8 cellular contexts compared by ENCODE assay signal in the genomic region with DNA sequence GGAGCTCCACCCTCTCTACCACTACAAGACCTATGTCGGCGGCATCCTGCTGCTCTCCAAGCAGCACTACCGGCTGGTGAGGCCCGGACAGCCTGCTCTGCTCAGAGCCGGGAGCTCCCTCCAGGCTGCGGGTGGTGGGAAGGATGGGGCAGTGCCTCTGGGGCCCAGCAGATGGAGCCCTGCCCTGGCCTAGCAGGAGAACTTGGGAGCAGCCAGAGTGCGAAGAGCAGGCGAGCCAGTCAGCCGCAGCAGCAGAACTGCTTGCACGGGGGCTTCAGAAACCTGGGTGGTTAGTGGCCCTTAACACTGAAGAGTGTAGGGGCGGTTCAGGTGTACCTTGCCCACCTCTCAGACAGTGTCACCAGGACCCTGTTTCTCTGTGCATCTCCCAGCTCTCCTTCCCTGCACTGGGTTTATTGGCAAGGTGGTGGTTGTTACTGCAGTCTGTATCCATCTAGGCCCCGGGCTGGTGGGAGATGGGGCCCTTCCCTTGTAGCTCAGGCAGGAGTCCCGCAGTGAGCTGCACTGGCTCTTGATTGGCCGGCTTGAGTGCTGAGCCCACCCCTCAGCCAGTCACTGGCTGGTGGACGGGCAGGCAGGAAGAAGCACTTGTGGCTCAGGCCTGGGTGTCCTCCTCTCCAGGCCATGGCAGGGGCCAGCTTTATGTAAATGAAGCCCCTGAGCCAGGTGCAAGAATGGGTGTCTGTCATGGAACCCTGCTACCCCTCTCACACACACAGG. TPM values are rescaled to one million over a fixed set of nuclear protein-coding genes. Genes with fewer than 3 reads are reported as not detected.
DNase-seq lines count a peak whose midpoint lies in the region; ATAC-seq and TF ChIP-seq lines count a peak whose summit lies in the region.

No MANE protein-coding gene starts in this region.

- dilution Hi-C loops in IMR-90 (cut with HindIII; ENCODE audit: low sequenced_read_pairs, unreplicated experiment): no loop called here

- H3K56ac ChIP-seq in IMR-90 (ENCODE audit: extremely low read depth, insufficient read depth, low read length): no peak overlapping the region

- no peak for TF ChIP-seq EP300 in esophagus muscularis mucosa (IDR thresholded peaks at IDR 0.05)

- H3K9me2 ChIP-seq in OCI-LY7 (ENCODE audit: insufficient read depth, low read length): no peaks in the 10 kb centered on the region

- H3K18ac ChIP-seq in IMR-90 (ENCODE audit: low read depth, low read length): no peak overlapping the region

- H2AK9ac ChIP-seq in IMR-90 (replicated peaks; ENCODE audit: low read depth, low read length, poor library complexity): no peak overlapping the region

- H3K36me3 ChIP-seq in IMR-90 (ENCODE audit: control insufficient read depth, insufficient read depth, low read length): peaks cover 27% of the 10 kb centered on the region; the same call in 1 of the 2 replicates
- H3K36me3 ChIP-seq in OCI-LY7 (ENCODE audit: insufficient read depth, low read length): peaks cover 8% of the 10 kb centered on the region; the same call in 1 of the 2 replicates
- peaks cover 0 to 42% (median 21%) of the 10 kb centered on the region in 4 donors for H3K36me3 ChIP-seq in esophagus muscularis mucosa

- H4K8ac ChIP-seq in IMR-90 (ENCODE audit: low read depth in 2 of 2, low read length in 2 of 2): no peak overlapping the region; a peak in 1 of 4 replicates

- no peak overlapping the region for H2BK15ac ChIP-seq in IMR-90 (ENCODE audit: low read depth, low read length)

- BruUV-seq in IMR-90 (replicated peaks; lab: Mats Ljungman, UMichigan) (no TSS peak), OCI-LY7 (replicated peaks; lab: Mats Ljungman, UMichigan) (no TSS peak)

- no peak overlapping the region for H3K14ac ChIP-seq in IMR-90 (replicated peaks; ENCODE audit: low read depth, low read length)

- no peak overlapping the region for H2BK5ac ChIP-seq in IMR-90 (ENCODE audit: low read depth, low read length, poor library complexity, severe bottlenecking)

- TF ChIP-seq CTCF in GM12874 (IDR thresholded peaks at IDR 0.05; ENCODE audit: insufficient read depth, low read depth, low read length) (peak; percentile 83), IMR-90 (conservative IDR thresholded peaks at IDR 0.05; ENCODE audit: low read depth, low read length) (peak; percentile 85), OCI-LY7 (conservative IDR thresholded peaks at IDR 0.05; ENCODE audit: low read length) (peak; percentile 84), esophagus muscularis mucosa (IDR thresholded peaks at IDR 0.05) (peak; percentile 74 to 95 (median 82))

- peak; percentile 76 for DNase-seq in IMR-90
- DNase-seq in OCI-LY7 (ENCODE audit: low spot score): peak; percentile 69
- peak; percentile 36 for DNase-seq in activated T-cell treated with anti-CD3 and anti-CD28 coated beads for 4 hours
- DNase-seq in esophagus muscularis mucosa (ENCODE audit: extremely low spot score): peak; percentile 91
- peak; percentile 35 to 77 (median 48) for DNase-seq in naive thymus-derived CD8-positive, alpha-beta T cell
- DNase-seq in substantia nigra (lab: John Stamatoyannopoulos, UW): peak in 46 of 49 donors; percentile 3 to 75 (median 50)
- DNase-seq in KG1 (lab: John Stamatoyannopoulos, UW): no peak

- peak; percentile 98 for ATAC-seq in IMR-90 (ENCODE audit: low read depth)
- peak; percentile 90 to 91 for ATAC-seq in naive thymus-derived CD8-positive, alpha-beta T cell

- no peaks in the 10 kb centered on the region for H3K27me3 ChIP-seq in IMR-90 (ENCODE audit: control insufficient read depth, insufficient read depth, low read length)
- H3K27me3 ChIP-seq in esophagus muscularis mucosa: no peaks in the 10 kb centered on the region

- H3K4me1 Mint-ChIP-seq in naive thymus-derived CD8-positive, alpha-beta T cell: peaks cover 12 to 34% (median 26%) of the 10 kb centered on the region in 4 donors

- H3K9me3 Mint-ChIP-seq in naive thymus-derived CD8-positive, alpha-beta T cell: no peaks in the 10 kb centered on the region

- in situ Hi-C loops in IMR-90 (cut with MboI; ENCODE audit: low sequenced_read_pairs): loop anchor here (10.0 to 25.0 kb wide), 2 partner anchors 455 to 547 kb away; partner anchors contain the start of gene NHP2

- no peak overlapping the region for H2AK5ac ChIP-seq in IMR-90 (ENCODE audit: low read depth, low read length)

- no peak overlapping the region for H2BK120ac ChIP-seq in IMR-90 (ENCODE audit: low read depth, low read length)

- peaks cover 0 to 6% of the 10 kb centered on the region in 2 experiments; a peak in 1 of 4 replicates for H3K79me1 ChIP-seq in IMR-90 (ENCODE audit: low read depth in 1 of 2, low read length in 2 of 2)

- no peak overlapping the region for H3K27ac ChIP-seq in IMR-90 (ENCODE audit: insufficient read depth, low read length)
- H3K27ac ChIP-seq in OCI-LY7 (ENCODE audit: low read depth, low read length, poor library complexity, severe bottlenecking): no peak overlapping the region
- no peak overlapping the region for H3K27ac ChIP-seq in esophagus muscularis mucosa (replicated peaks in 1 of 4)
- H3K27ac ChIP-seq in substantia nigra (ENCODE audit: low read depth, low read length, poor library complexity, severe bottlenecking): no peak overlapping the region

- H3K4ac ChIP-seq in IMR-90 (ENCODE audit: low read depth, low read length): no peak overlapping the region

- H3K4me2 ChIP-seq in IMR-90 (ENCODE audit: low read depth, low read length) (no peak overlapping the region), OCI-LY7 (ENCODE audit: low read length) (no peak overlapping the region)

- peak overlapping the region in 2 of 10 donors; percentile 53 to 77 for H3K27ac Mint-ChIP-seq in naive thymus-derived CD8-positive, alpha-beta T cell

- H3K27me3 Mint-ChIP-seq in naive thymus-derived CD8-positive, alpha-beta T cell: no peaks in the 10 kb centered on the region

- peak; percentile 76 for TF ChIP-seq RAD21 in IMR-90 (IDR thresholded peaks at IDR 0.05; ENCODE audit: low read length)

- no peak overlapping the region for H3K23ac ChIP-seq in IMR-90 (ENCODE audit: low read depth, low read length)

- no peak overlapping the region for H3K4me3 ChIP-seq in IMR-90 (ENCODE audit: insufficient read depth, low read depth, low read length)
- no peak overlapping the region for H3K4me3 ChIP-seq in OCI-LY7 (ENCODE audit: low read depth, low read length, poor library complexity, severe bottlenecking)
- no peak overlapping the region for H3K4me3 ChIP-seq in esophagus muscularis mucosa

- H3K9ac ChIP-seq in IMR-90 (ENCODE audit: low read depth, low read length): no peak overlapping the region

- H2AFZ ChIP-seq in IMR-90 (replicated peaks; ENCODE audit: low read length, poor library complexity): peak overlapping the region; percentile 11
- H2AFZ ChIP-seq in OCI-LY7 (ENCODE audit: low read length): no peak overlapping the region

- CTCF ChIA-PET in IMR-90 (lab: Yijun Ruan, JAX): interaction anchor here (0.6 to 1.3 kb wide), 5 partner anchors 10 to 546 kb away, joined by 3 read pairs; partner anchors contain the start of gene NHP2
- CTCF ChIA-PET in OCI-LY7 (lab: Charles Lee; ENCODE audit: unreplicated experiment): interaction anchor here (0.5 to 1.0 kb wide), 2 partner anchors 43 to 49 kb away, joined by 3 read pairs; no protein-coding TSS in a partner anchor

- H4K91ac ChIP-seq in IMR-90 (ENCODE audit: insufficient read depth, low read depth, low read length): no peak overlapping the region

- H4K5ac ChIP-seq in IMR-90 (ENCODE audit: low read depth, low read length): no peak overlapping the region

- H3K79me2 ChIP-seq in OCI-LY7 (ENCODE audit: insufficient read depth, low read depth, low read length): no peaks in the 10 kb centered on the region

- H3K4me1 ChIP-seq in IMR-90 (ENCODE audit: control insufficient read depth, insufficient read depth, low read length) (no peaks in the 10 kb centered on the region), OCI-LY7 (ENCODE audit: insufficient read depth, low read length, poor library complexity, severe bottlenecking) (no peaks in the 10 kb centered on the region), esophagus muscularis mucosa (peaks cover 4 to 15% (median 12%) of the 10 kb centered on the region in 4 donors)

- H3K9me3 ChIP-seq in IMR-90 (ENCODE audit: control insufficient read depth, insufficient read depth, low read length): no peaks in the 10 kb centered on the region
- H3K9me3 ChIP-seq in OCI-LY7 (ENCODE audit: low read length): no peaks in the 10 kb centered on the region
- H3K9me3 ChIP-seq in esophagus muscularis mucosa: no peaks in the 10 kb centered on the region

- intact Hi-C loops in IMR-90 (cut with micrococcal nuclease) (loop anchor here (1.0 to 10.0 kb wide), 3 partner anchors 455 to 557 kb away; no protein-coding TSS in a partner anchor), OCI-LY7 (cut with micrococcal nuclease; ENCODE audit: unreplicated experiment) (loop anchor here (10.0 kb wide), 1 partner anchor 557 kb away; no protein-coding TSS in a partner anchor), esophagus muscularis mucosa (cut with DNase I) (loop anchor here (10.0 kb wide), 1 partner anchor 547 kb away; the partner anchor contains the start of gene NHP2)

- H3K4me3 Mint-ChIP-seq in naive thymus-derived CD8-positive, alpha-beta T cell: no peak overlapping the region

- POLR2A ChIA-PET in IMR-90 (lab: Charles Lee; ENCODE audit: unreplicated experiment): no interaction called here
- POLR2A ChIA-PET in OCI-LY7 (lab: Charles Lee): no interaction called here
- POLR2A ChIA-PET in naive thymus-derived CD8-positive, alpha-beta T cell (lab: Charles Lee): interaction anchor here (0.5 to 2.4 kb wide), 5 partner anchors 8 to 462 kb away, joined by 3 to 8 read pairs (median 3); partner anchors contain the start of genes B4GALT7 and TMED9

- H3K9me1 ChIP-seq in IMR-90 (ENCODE audit: insufficient read depth, low read length): no peaks in the 10 kb centered on the region; the same call in 1 of the 2 replicates

- H2BK20ac ChIP-seq in IMR-90 (ENCODE audit: low read depth, low read length): no peak overlapping the region

- H4K20me1 ChIP-seq in IMR-90 (ENCODE audit: insufficient read depth, low read length) (peaks cover 5% of the 10 kb centered on the region; the same call in 1 of the 2 replicates), OCI-LY7 (ENCODE audit: insufficient read depth, low read length) (no peaks in the 10 kb centered on the region)

- WGBS in IMR-90 (ENCODE audit: extremely low coverage in 2 of 2, insufficient read length in 1 of 2), 2 experiments: 13% methylated on average over 3 of the region's 15 CpGs; no CpG with 5 or more reads in 1 of the 2 experiments
- 45% methylated on average over 6 of the region's 15 CpGs for WGBS in esophagus muscularis mucosa

- TF ChIP-seq POLR2A in IMR-90 (IDR thresholded peaks at IDR 0.05; ENCODE audit: low read depth, low read length) (no peak), esophagus muscularis mucosa (IDR thresholded peaks at IDR 0.05; ENCODE audit: low read depth) (no peak)

- H3K36me3 Mint-ChIP-seq in naive thymus-derived CD8-positive, alpha-beta T cell: peaks cover 0 to 26% (median 0%) of the 10 kb centered on the region in 3 donors

RNA-seq across cellular contexts. Expression of gene B4GALT7, which starts 7.7 kb away (rescaled TPM):
- total RNA-seq in IMR-90 (2012; rRNA removed) (28.6 and 29.2 TPM in 2 replicates), OCI-LY7 (2022) (33.7 and 38.5 TPM in 2 replicates), esophagus muscularis mucosa (10 to 100 TPM; 14.3 to 17.9 (median 16.9) TPM)
- polyA plus RNA-seq in IMR-90 (2012; rRNA removed): 79.6 and 80.5 TPM in 2 replicates
- polyA plus RNA-seq in IMR-90 (2012; cell fraction: cytosol; rRNA removed): 34.0 and 96.9 TPM in 2 replicates
- 107 and 272 TPM in 2 replicates for polyA plus RNA-seq in IMR-90 (2012; cell fraction: nucleus; rRNA removed; ENCODE audit: low replicate concordance)
- total RNA-seq in OCI-LY7 (2014; rRNA removed; shearing (Covaris generic)): 19.8 and 24.9 TPM in 2 replicates
- total RNA-seq in naive thymus-derived CD8-positive, alpha-beta T cell: 10 to 100 TPM; 36.2 to 39.3 TPM
- polyA plus RNA-seq in naive thymus-derived CD8-positive, alpha-beta T cell: 10 to 100 TPM; 14.8 to 21.1 (median 18.7) TPM

RNA-seq across cellular contexts. Expression of gene TMED9, which starts 15.6 kb away (rescaled TPM):
- total RNA-seq in IMR-90 (2012; rRNA removed) (123 and 142 TPM in 2 replicates), OCI-LY7 (2022) (125 and 134 TPM in 2 replicates), esophagus muscularis mucosa (10 to 100 TPM; 47.3 to 75.7 (median 62.3) TPM)
- polyA plus RNA-seq in IMR-90 (2012; rRNA removed): 269 and 357 TPM in 2 replicates
- polyA plus RNA-seq in IMR-90 (2012; cell fraction: cytosol; rRNA removed): 258 and 428 TPM in 2 replicates
- polyA plus RNA-seq in IMR-90 (2012; cell fraction: nucleus; rRNA removed; ENCODE audit: low replicate concordance): 81.0 and 128 TPM in 2 replicates
- total RNA-seq in OCI-LY7 (2014; rRNA removed; shearing (Covaris generic)): 67.6 and 89.7 TPM in 2 replicates
- 10 to 100 TPM; 61.5 to 63.1 TPM for total RNA-seq in naive thymus-derived CD8-positive, alpha-beta T cell
- 100 to 1,000 TPM in 1 of 3 donors, 10 to 100 TPM in 2; 89.0 to 121 (median 93.8) TPM for polyA plus RNA-seq in naive thymus-derived CD8-positive, alpha-beta T cell

RNA-seq across cellular contexts. Expression of gene FAM193B, which starts 53.3 kb away (rescaled TPM):
- total RNA-seq in IMR-90 (2012; rRNA removed): 8.1 and 9.5 TPM in 2 replicates
- 51.4 and 52.2 TPM in 2 replicates for polyA plus RNA-seq in IMR-90 (2012; rRNA removed)
- polyA plus RNA-seq in IMR-90 (2012; cell fraction: cytosol; rRNA removed): 21.3 and 26.2 TPM in 2 replicates
- polyA plus RNA-seq in IMR-90 (2012; cell fraction: nucleus; rRNA removed; ENCODE audit: low replicate concordance): 386 and 448 TPM in 2 replicates
- total RNA-seq in OCI-LY7 (2014; rRNA removed; shearing (Covaris generic)): 63.2 and 92.8 TPM in 2 replicates
- total RNA-seq in OCI-LY7 (2022): 104 and 113 TPM in 2 replicates
- total RNA-seq in esophagus muscularis mucosa: 10 to 100 TPM; 24.4 to 65.6 (median 50.7) TPM
- 100 to 1,000 TPM; 214 to 225 TPM for total RNA-seq in naive thymus-derived CD8-positive, alpha-beta T cell
- 1 to 10 TPM; 1.6 to 5.5 (median 3.4) TPM for polyA plus RNA-seq in naive thymus-derived CD8-positive, alpha-beta T cell
